ENCODE assay signal across 20 cellular contexts in genomic region chr4:1296324-1297022, GRCh38. TPM values are rescaled to one million over a fixed set of nuclear protein-coding genes. Genes with fewer than 3 reads are reported as not detected.
DNase-seq lines count a peak whose midpoint lies in the region; ATAC-seq, FAIRE-seq and TF ChIP-seq lines count a peak whose summit lies in the region.
"Had no signal": no experiment of that assay in that cellular context is flagged by ENCODE, and none has a peak within 500 bp of the region (broad histone marks: within the 10 kb centered on the region; RNA-seq: fewer than 3 reads in every experiment).

No MANE protein-coding gene starts in this region.

- peaks cover 2 to 45% (median 35%) of the 10 kb centered on the region in 3 experiments for H3K36me3 Mint-ChIP-seq in H9 (ENCODE audit: insufficient read depth in 1 of 3, low read depth in 3 of 3)
- peaks cover 14% of the 10 kb centered on the region for H3K36me3 Mint-ChIP-seq in natural killer cell treated with Interleukin-12 subunit alpha and Interleukin-12 subunit beta and Interleukin-15 and Interleukin-18, amount 100 ng/mL, for 72 hours

- no peak overlapping the region for H2BK15ac ChIP-seq in H9 (ENCODE audit: low read depth, low read length)
- no peak overlapping the region for H2BK15ac ChIP-seq in H1 (ENCODE audit: low read length)

- TF ChIP-seq RAD21 in H1 (IDR thresholded peaks at IDR 0.05 in 1 of 2, conservative IDR thresholded peaks at IDR 0.05 in 1 of 2; ENCODE audit: low read depth in 2 of 2, low read length in 2 of 2), result no peak

- peak overlapping the region in 2 of 3 experiments; percentile 79 to 92; a peak in 4 of 7 replicates for H3K27ac Mint-ChIP-seq in H9
- H3K27ac Mint-ChIP-seq in natural killer cell treated with Interleukin-12 subunit alpha and Interleukin-12 subunit beta and Interleukin-15 and Interleukin-18, amount 100 ng/mL, for 72 hours, result peak overlapping the region; percentile 26 to 52
- H3K27ac Mint-ChIP-seq: activated CD8-positive, alpha-beta memory T cell treated with anti-CD3 and anti-CD28 coated beads, Interleukin-2, amount 10 ng/mL, durations not matched to agents 7 days and 5 days had no signal

- POLR2A ChIA-PET in H1 (lab: Charles Lee; ENCODE audit: partially characterized antibody), result interaction anchor here (0.6 to 1.0 kb wide), 2 partner anchors 51 to 55 kb away, joined by 3 to 4 read pairs; partner anchors contain the start of gene UVSSA

- H3K4ac ChIP-seq in H9 (ENCODE audit: low read depth, low read length) (no peak overlapping the region), H1 (replicated peaks; ENCODE audit: insufficient read length, low read depth, low read length) (no peak overlapping the region)

- no peak overlapping the region for H4K91ac ChIP-seq in H9 (ENCODE audit: insufficient read length, low read depth, low read length)
- peak overlapping the region; percentile 80 for H4K91ac ChIP-seq in H1 (replicated peaks; ENCODE audit: insufficient read length, low read length)

- H4K20me1 ChIP-seq in H9 (ENCODE audit: control insufficient read depth, insufficient read depth, insufficient read length), result no peaks in the 10 kb centered on the region
- peaks cover 39 to 44% of the 10 kb centered on the region in 2 experiments for H4K20me1 ChIP-seq in H1 (replicated peaks in 1 of 2; ENCODE audit: control insufficient read depth in 1 of 2, insufficient read depth in 2 of 2, low read length in 2 of 2)

- no peaks in the 10 kb centered on the region for H3K23me2 ChIP-seq in H9 (ENCODE audit: insufficient read length, low read depth, low read length, poor library complexity, severe bottlenecking)
- H3K23me2 ChIP-seq in H1 (ENCODE audit: low read depth, low read length), result peaks cover 1% of the 10 kb centered on the region; the same call in 1 of the 2 replicates

- H2AFZ ChIP-seq in H9 (ENCODE audit: low read length), result no peak overlapping the region
- H2AFZ ChIP-seq in H1 (ENCODE audit: low read length), result no peak overlapping the region

- H2BK5ac ChIP-seq in H9 (ENCODE audit: insufficient read length, low read length), result no peak overlapping the region
- peak overlapping the region; percentile 63; the same call in 1 of the 2 replicates for H2BK5ac ChIP-seq in H1 (ENCODE audit: low read depth, low read length)

- H3K4me1 Mint-ChIP-seq in H9, result peaks cover 32 to 39% of the 10 kb centered on the region in 2 experiments
- H3K4me1 Mint-ChIP-seq in natural killer cell treated with Interleukin-12 subunit alpha and Interleukin-12 subunit beta and Interleukin-15 and Interleukin-18, amount 100 ng/mL, for 72 hours (ENCODE audit: low read depth in 2 of 2), result peaks cover 49 to 50% of the 10 kb centered on the region in 2 donors

- TF ChIP-seq CTCF in H9 (conservative IDR thresholded peaks at IDR 0.05) (no peak), H1 (IDR thresholded peaks at IDR 0.05; ENCODE audit: control extremely low read depth in 1 of 3, insufficient read depth in 1 of 3, low read depth in 1 of 3, low read length in 3 of 3) (no peak)

- no peaks in the 10 kb centered on the region; a peak in 1 of 5 replicates for H3K9me3 Mint-ChIP-seq in H9
- H3K9me3 Mint-ChIP-seq in natural killer cell treated with Interleukin-12 subunit alpha and Interleukin-12 subunit beta and Interleukin-15 and Interleukin-18, amount 100 ng/mL, for 72 hours, result no peaks in the 10 kb centered on the region

- H3K4me2 ChIP-seq in H9 (ENCODE audit: insufficient read depth, insufficient read length, low read length) (no peak overlapping the region), H1 (ENCODE audit: insufficient read depth in 1 of 2, low read depth in 2 of 2, low read length in 2 of 2) (no peak overlapping the region; a peak in 1 of 4 replicates)

- peaks cover 17% of the 10 kb centered on the region for H3K79me1 ChIP-seq in H9 (ENCODE audit: insufficient read depth, low read depth, low read length, poor library complexity, severe bottlenecking)
- peaks cover 35% of the 10 kb centered on the region for H3K79me1 ChIP-seq in H1 (ENCODE audit: low read depth, low read length)

- no peak overlapping the region for H2BK12ac ChIP-seq in H9 (ENCODE audit: insufficient read length, low read depth, low read length)
- H2BK12ac ChIP-seq in H1 (ENCODE audit: low read depth, low read length), result peak overlapping the region; percentile 71; the same call in 1 of the 2 replicates

- no peak overlapping the region for H3T11ph ChIP-seq in H9 (ENCODE audit: low read length)

- no peak overlapping the region for H2BK20ac ChIP-seq in H9 (ENCODE audit: low read depth, low read length, poor library complexity, severe bottlenecking)
- H2BK20ac ChIP-seq in H1 (ENCODE audit: low read length), result no peak overlapping the region

- no peaks in the 10 kb centered on the region for H3K27me3 ChIP-seq in H9 (ENCODE audit: insufficient read depth, low read length)
- no peaks in the 10 kb centered on the region for H3K27me3 ChIP-seq in H1 (replicated peaks in 1 of 4; ENCODE audit: control insufficient read depth in 3 of 4, extremely low read depth in 1 of 4, insufficient read depth in 3 of 4, low read length in 3 of 4)
- H3K27me3 ChIP-seq: MG63, upper lobe of right lung had no signal

- H2BK120ac ChIP-seq in H9 (ENCODE audit: low read depth, low read length, poor library complexity, severe bottlenecking), result no peak overlapping the region
- H2BK120ac ChIP-seq in H1 (replicated peaks; ENCODE audit: low read depth, low read length), result no peak overlapping the region

- H3K18ac ChIP-seq in H9 (ENCODE audit: insufficient read length, low read depth, low read length), result no peak overlapping the region
- no peak overlapping the region for H3K18ac ChIP-seq in H1 (ENCODE audit: extremely low read depth, low read length)

- peak overlapping the region in 1 of 2 experiments; percentile 16; a peak in 1 of 5 replicates for H3K4me3 Mint-ChIP-seq in H9
- peak overlapping the region; percentile 27 for H3K4me3 Mint-ChIP-seq in natural killer cell treated with Interleukin-12 subunit alpha and Interleukin-12 subunit beta and Interleukin-15 and Interleukin-18, amount 100 ng/mL, for 72 hours
- H3K4me3 Mint-ChIP-seq: activated CD8-positive, alpha-beta memory T cell treated with anti-CD3 and anti-CD28 coated beads, Interleukin-2, amount 10 ng/mL, durations not matched to agents 7 days and 5 days had no signal

- H3K23ac ChIP-seq in H9 (ENCODE audit: insufficient read length, low read depth, low read length) (no peak overlapping the region), H1 (ENCODE audit: insufficient read length) (no peak overlapping the region)

- no peaks in the 10 kb centered on the region for H3K27me3 Mint-ChIP-seq in H9 (ENCODE audit: low read depth)
- no peaks in the 10 kb centered on the region for H3K27me3 Mint-ChIP-seq in natural killer cell treated with Interleukin-12 subunit alpha and Interleukin-12 subunit beta and Interleukin-15 and Interleukin-18, amount 100 ng/mL, for 72 hours
- H3K27me3 Mint-ChIP-seq: activated CD8-positive, alpha-beta memory T cell treated with anti-CD3 and anti-CD28 coated beads, Interleukin-2, amount 10 ng/mL, durations not matched to agents 7 days and 5 days had no signal

- peaks cover 2 to 24% (median 3%) of the 10 kb centered on the region in 4 experiments; a peak in 6 of 8 replicates for H3K36me3 ChIP-seq in H1 (ENCODE audit: control insufficient read depth in 2 of 4, insufficient read depth in 4 of 4, low read length in 3 of 4)

- DNase-seq in AG08396 (ENCODE audit: low spot score), result peak; percentile 5
- DNase-seq in H9, result no peak
- no peak for DNase-seq in H1 (ENCODE audit: low read depth in 1 of 2, low spot score in 2 of 2)
- DNase-seq in natural killer cell treated with Interleukin-12 subunit alpha and Interleukin-12 subunit beta and Interleukin-15 and Interleukin-18, amount 100 ng/mL, for 72 hours (ENCODE audit: low spot score), result no peak
- DNase-seq in GM12891 (ENCODE audit: insufficient read length, low spot score), result no peak
- no peak for DNase-seq in NCI-H2107 treated with DMSO at 0.1 percent for 48 hours (lab: John Stamatoyannopoulos, UW; ENCODE audit: unreplicated experiment)
- DNase-seq: activated CD8-positive, alpha-beta memory T cell treated with anti-CD3 and anti-CD28 coated beads, Interleukin-2, amount 10 ng/mL, durations not matched to agents 7 days and 5 days; erythroblast; GF-D8; MG63; NCI-H2081; NCI-H82; stimulated activated CD4-positive, alpha-beta T cell treated with anti-CD3 and anti-CD28 coated beads, Interleukin-4, amount 100 ng/mL, for 1 hour; SW 1271; upper lobe of right lung had no signal

- H3K27ac ChIP-seq in H9 (ENCODE audit: insufficient read length, low read depth, low read length), result no peak overlapping the region
- no peak overlapping the region; the same call in 1 of the 2 replicates for H3K27ac ChIP-seq in H1 (ENCODE audit: low read depth, low read length)
- H3K27ac ChIP-seq: upper lobe of right lung, VCaP had no signal

- no peaks in the 10 kb centered on the region for H3K9me3 ChIP-seq in H9 (ENCODE audit: control insufficient read depth, low read depth, low read length)
- no peaks in the 10 kb centered on the region for H3K9me3 ChIP-seq in H1 (ENCODE audit: insufficient read depth in 2 of 2, low read depth in 1 of 2, low read length in 1 of 2)
- H3K9me3 ChIP-seq: MG63, upper lobe of right lung had no signal

- no CpG with 5 or more reads among the region's 18 CpGs for WGBS in H9 (ENCODE audit: extremely low coverage, insufficient read length, low lambda C conversion rate)
- 87% methylated on average over 16 of the region's 18 CpGs; no CpG with 5 or more reads in 1 of the 2 experiments for WGBS in H1 (ENCODE audit: extremely low coverage in 1 of 2, insufficient coverage in 1 of 2, insufficient read length in 1 of 2, insufficient replicate concordance in 2 of 2, low coverage in 1 of 2, low lambda C conversion rate in 2 of 2, missing lambda C conversion rate in 1 of 2), 2 experiments

- no peak overlapping the region for H3K56ac ChIP-seq in H9 (ENCODE audit: insufficient read length, low read depth, low read length)
- H3K56ac ChIP-seq in H1 (replicated peaks; ENCODE audit: insufficient read length, low read depth, low read length), result no peak overlapping the region

- FAIRE-seq in H1 (lab: Jason Lieb, UNC) (no peak), GM12891 (lab: Jason Lieb, UNC) (no peak)
- FAIRE-seq: RCC 7860 had no signal

- no peak overlapping the region for H3K4me3 ChIP-seq in H1 (ENCODE audit: extremely low read depth in 1 of 4, insufficient read depth in 2 of 4, low read depth in 3 of 4, low read length in 4 of 4)
- H3K4me3 ChIP-seq: MG63, upper lobe of right lung had no signal

- no peak overlapping the region for H4K8ac ChIP-seq in H9 (replicated peaks; ENCODE audit: insufficient read length, low read depth, low read length)
- peak overlapping the region; percentile 11 for H4K8ac ChIP-seq in H1 (ENCODE audit: extremely low read depth, insufficient read depth, low read length)

- CTCF ChIA-PET in H1 (lab: Charles Lee; ENCODE audit: partially characterized antibody), result interaction anchor here (1.0 to 1.1 kb wide), 2 partner anchors 22 to 58 kb away, joined by 3 to 4 read pairs; no protein-coding TSS in a partner anchor

- peaks cover 60% of the 10 kb centered on the region; the same call in 1 of the 2 replicates for H3K79me2 ChIP-seq in H9 (ENCODE audit: insufficient read depth, low read length)
- peaks cover 29 to 96% of the 10 kb centered on the region in 2 experiments for H3K79me2 ChIP-seq in H1 (ENCODE audit: control insufficient read depth in 1 of 2, insufficient read depth in 2 of 2, low read length in 2 of 2)

- H3K14ac ChIP-seq in H9 (ENCODE audit: insufficient read depth, low read length) (no peak overlapping the region), H1 (ENCODE audit: insufficient read length) (no peak overlapping the region)

- no peak for ATAC-seq in natural killer cell treated with Interleukin-12 subunit alpha and Interleukin-12 subunit beta and Interleukin-15 and Interleukin-18, amount 100 ng/mL, for 72 hours
- ATAC-seq in HG03135 (IDR thresholded peaks at IDR 0.05; ENCODE audit: unreplicated experiment) (no peak), HG03097 (IDR thresholded peaks at IDR 0.05; ENCODE audit: low FRiP score, unreplicated experiment) (no peak)
- ATAC-seq: activated CD8-positive, alpha-beta memory T cell treated with anti-CD3 and anti-CD28 coated beads, Interleukin-2, amount 10 ng/mL, durations not matched to agents 7 days and 5 days; right cardiac atrium; upper lobe of right lung had no signal

- no peak overlapping the region for H2AK5ac ChIP-seq in H9 (ENCODE audit: insufficient read length, low read length)
- peak overlapping the region; percentile 82; the same call in 1 of the 2 replicates for H2AK5ac ChIP-seq in H1 (ENCODE audit: low read depth, low read length)

- H3K9ac ChIP-seq in H9 (ENCODE audit: extremely low read depth, insufficient read length, low read length), result no peak overlapping the region
- no peak overlapping the region for H3K9ac ChIP-seq in H1 (replicated peaks in 1 of 4; ENCODE audit: extremely low read depth in 1 of 4, low read depth in 3 of 4, low read length in 3 of 4)

- H3K4me1 ChIP-seq in H9 (ENCODE audit: insufficient read depth, low read length) (no peaks in the 10 kb centered on the region), H1 (replicated peaks in 1 of 4; ENCODE audit: control insufficient read depth in 3 of 4, insufficient read depth in 4 of 4, low read length in 3 of 4) (peaks cover 3 to 30% (median 13%) of the 10 kb centered on the region in 4 experiments)

- no peak overlapping the region for H4K5ac ChIP-seq in H9 (ENCODE audit: insufficient read length, low read depth, low read length)
- H4K5ac ChIP-seq in H1 (ENCODE audit: insufficient read length, low read depth, low read length), result peak overlapping the region; percentile 21

- TF ChIP-seq POLR2A in H1 (IDR thresholded peaks at IDR 0.05; ENCODE audit: control extremely low read depth in 1 of 2, low read depth in 2 of 2, low read length in 2 of 2) (no peak), GM12891 (IDR thresholded peaks at IDR 0.05; ENCODE audit: low read depth, low read length) (no peak)

- TF ChIP-seq EP300 in H1 (IDR thresholded peaks at IDR 0.05; ENCODE audit: borderline replicate concordance in 1 of 2, low read depth in 2 of 2, low read length in 2 of 2), result no peak

RNA-seq across cellular contexts. Expression of gene MAEA, which starts 6.8 kb away (rescaled TPM):
- 85.6 and 89.5 TPM in 2 replicates for total RNA-seq in H9 (2021)
- total RNA-seq in H1 (2021; fragmentation: NEBNext Ultra II Directional; extraction: Animal tissue kit (Norgen Biotek cat#: 25700)), result 75.3 and 75.8 TPM in 2 replicates
- 133 and 166 TPM in 2 replicates for polyA plus RNA-seq in H1 (2011; rRNA removed)
- 136 TPM for polyA plus RNA-seq in H1 (2011; cell fraction: cytosol; rRNA removed)
- polyA plus RNA-seq in H1 (2011; cell fraction: nucleus; rRNA removed), result 178 TPM
- polyA plus RNA-seq in H1 (2012, experiment 1 of 2), result 65.1 to 86.6 TPM (median 84.3 TPM) in 4 replicates
- 68.5 TPM for polyA plus RNA-seq in H1 (2012, experiment 2 of 2)
- 51.3 TPM for polyA plus RNA-seq in H1 (2013, experiment 1 of 2)
- 48.3 TPM for polyA plus RNA-seq in H1 (2013, experiment 2 of 2)
- polyA minus RNA-seq in H1 (2011; rRNA and poly(A)+ RNA removed), result 55.7 and 65.9 TPM in 2 replicates
- 67.3 TPM for polyA minus RNA-seq in H1 (2011; cell fraction: cytosol; rRNA and poly(A)+ RNA removed)
- polyA minus RNA-seq in H1 (2011; cell fraction: nucleus; rRNA and poly(A)+ RNA removed), result 68.6 TPM
- total RNA-seq in natural killer cell treated with Interleukin-12 subunit alpha and Interleukin-12 subunit beta and Interleukin-15 and Interleukin-18, amount 100 ng/mL, for 72 hours, result 10 to 100 TPM; 60.1 to 93.7 TPM
- 36.2 TPM for polyA plus RNA-seq in GM12891 (2012; ENCODE audit: low read depth, missing spikeins)

RNA-seq across cellular contexts. Expression of gene CTBP1, which starts 47.5 kb away (rescaled TPM):
- total RNA-seq in H9 (2021), result 128 and 136 TPM in 2 replicates
- total RNA-seq in H1 (2021; fragmentation: NEBNext Ultra II Directional; extraction: Animal tissue kit (Norgen Biotek cat#: 25700)), result 128 and 132 TPM in 2 replicates
- polyA plus RNA-seq in H1 (2011; rRNA removed), result 185 and 308 TPM in 2 replicates
- polyA plus RNA-seq in H1 (2011; cell fraction: cytosol; rRNA removed), result 211 TPM
- 631 TPM for polyA plus RNA-seq in H1 (2011; cell fraction: nucleus; rRNA removed)
- polyA plus RNA-seq in H1 (2012, experiment 1 of 2), result 85.5 to 186 TPM (median 163 TPM) in 4 replicates
- 85.3 TPM for polyA plus RNA-seq in H1 (2012, experiment 2 of 2)
- polyA plus RNA-seq in H1 (2013, experiment 1 of 2), result 72.7 TPM
- 71.3 TPM for polyA plus RNA-seq in H1 (2013, experiment 2 of 2)
- 83.5 and 84.0 TPM in 2 replicates for polyA minus RNA-seq in H1 (2011; rRNA and poly(A)+ RNA removed)
- polyA minus RNA-seq in H1 (2011; cell fraction: cytosol; rRNA and poly(A)+ RNA removed), result 128 TPM
- polyA minus RNA-seq in H1 (2011; cell fraction: nucleus; rRNA and poly(A)+ RNA removed), result 95.0 TPM
- total RNA-seq in natural killer cell treated with Interleukin-12 subunit alpha and Interleukin-12 subunit beta and Interleukin-15 and Interleukin-18, amount 100 ng/mL, for 72 hours, result 100 to 1,000 TPM; 109 to 245 TPM
- polyA plus RNA-seq in GM12891 (2012; ENCODE audit: low read depth, missing spikeins), result 97.8 TPM

RNA-seq across cellular contexts. Expression of gene UVSSA, which starts 50.5 kb away (rescaled TPM):
- total RNA-seq in H9 (2021), result 15.9 and 18.3 TPM in 2 replicates
- total RNA-seq in H1 (2021; fragmentation: NEBNext Ultra II Directional; extraction: Animal tissue kit (Norgen Biotek cat#: 25700)), result 19.0 and 19.4 TPM in 2 replicates
- 14.5 and 21.1 TPM in 2 replicates for polyA plus RNA-seq in H1 (2011; rRNA removed)
- 14.8 TPM for polyA plus RNA-seq in H1 (2011; cell fraction: cytosol; rRNA removed)
- 106 TPM for polyA plus RNA-seq in H1 (2011; cell fraction: nucleus; rRNA removed)
- polyA plus RNA-seq in H1 (2012, experiment 1 of 2), result 17.0 to 21.8 TPM (median 19.1 TPM) in 4 replicates
- polyA plus RNA-seq in H1 (2012, experiment 2 of 2), result 2.3 TPM
- polyA plus RNA-seq in H1 (2013, experiment 1 of 2), result 9.4 TPM
- polyA plus RNA-seq in H1 (2013, experiment 2 of 2), result 8.0 TPM
- polyA minus RNA-seq in H1 (2011; rRNA and poly(A)+ RNA removed), result 7.8 and 8.3 TPM in 2 replicates
- 13.4 TPM for polyA minus RNA-seq in H1 (2011; cell fraction: cytosol; rRNA and poly(A)+ RNA removed)
- 25.9 TPM for polyA minus RNA-seq in H1 (2011; cell fraction: nucleus; rRNA and poly(A)+ RNA removed)
- total RNA-seq in natural killer cell treated with Interleukin-12 subunit alpha and Interleukin-12 subunit beta and Interleukin-15 and Interleukin-18, amount 100 ng/mL, for 72 hours, result 10 to 100 TPM; 19.6 to 25.1 TPM
- 6.8 TPM for polyA plus RNA-seq in GM12891 (2012; ENCODE audit: low read depth, missing spikeins)
